Comparison of ENCODE assay signal across 15 cellular contexts in genomic region chr4:121217385-121217784, GRCh38. TPM values are rescaled to one million over a fixed set of nuclear protein-coding genes. Genes with fewer than 3 reads are reported as not detected.
A peak's percentile ranks its signal among the peaks of the same experiment; 100 is the strongest.
DNase-seq lines count a peak whose midpoint lies in the region; ATAC-seq and TF ChIP-seq lines count a peak whose summit lies in the region.
"Had no signal": no experiment of that assay in that cellular context is flagged by ENCODE, and none has a peak within 500 bp of the region (broad histone marks: within the 10 kb centered on the region; RNA-seq: fewer than 3 reads in every experiment).

No MANE protein-coding gene starts in this region.

- peaks cover 36% of the 10 kb centered on the region for H3K4me1 ChIP-seq in CD8-positive, alpha-beta memory T cell (ENCODE audit: insufficient read depth, low read length)
- no peaks in the 10 kb centered on the region for H3K4me1 ChIP-seq in smooth muscle cell (ENCODE audit: low read depth)

- ATAC-seq in GM21526 (IDR thresholded peaks at IDR 0.05; ENCODE audit: low FRiP score, unreplicated experiment) (no peak), WTC11 (no peak)

- no peak overlapping the region for H3K27ac ChIP-seq in CD8-positive, alpha-beta memory T cell (ENCODE audit: low read depth, low read length)
- H3K27ac ChIP-seq in smooth muscle cell (ENCODE audit: low read depth): peak overlapping the region; percentile 33
- H3K27ac ChIP-seq: neural progenitor cell had no signal

- no peaks in the 10 kb centered on the region for H4K20me1 ChIP-seq in smooth muscle cell (ENCODE audit: low read depth)

- TF ChIP-seq POLR2A in NB4 (IDR thresholded peaks at IDR 0.05; ENCODE audit: extremely low read depth, insufficient read length): no peak

- H3K4me2 ChIP-seq in smooth muscle cell: no peak overlapping the region
- H3K4me2 ChIP-seq: neural progenitor cell had no signal

- no peaks in the 10 kb centered on the region for H3K9me3 ChIP-seq in CD8-positive, alpha-beta memory T cell (ENCODE audit: low read length)
- no peaks in the 10 kb centered on the region for H3K9me3 ChIP-seq in smooth muscle cell (replicated peaks; ENCODE audit: low read depth)

- H3K9ac ChIP-seq in smooth muscle cell (ENCODE audit: low read depth): no peak overlapping the region
- H3K9ac ChIP-seq: neural progenitor cell had no signal

- no peaks in the 10 kb centered on the region for H3K79me2 ChIP-seq in smooth muscle cell (ENCODE audit: low read depth)

- no peak overlapping the region for H3K4me3 ChIP-seq in CD8-positive, alpha-beta memory T cell (ENCODE audit: low read length)
- H3K4me3 ChIP-seq in NB4 (ENCODE audit: low read depth, low read length) (no peak overlapping the region), fibroblast of pulmonary artery (replicated peaks; ENCODE audit: low read depth, low read length) (no peak overlapping the region), smooth muscle cell (no peak overlapping the region)
- H3K4me3 ChIP-seq: neural progenitor cell had no signal

- no peaks in the 10 kb centered on the region for H3K36me3 ChIP-seq in CD8-positive, alpha-beta memory T cell (ENCODE audit: insufficient read depth, low read length)
- no peaks in the 10 kb centered on the region for H3K36me3 ChIP-seq in smooth muscle cell (ENCODE audit: low read depth)
- H3K36me3 ChIP-seq: neural progenitor cell had no signal

- no peaks in the 10 kb centered on the region for H3K9me3 Mint-ChIP-seq in CD8-positive, alpha-beta memory T cell
- no peaks in the 10 kb centered on the region for H3K9me3 Mint-ChIP-seq in WTC11
- H3K9me3 Mint-ChIP-seq: activated CD4-positive, alpha-beta memory T cell treated with anti-CD3 and anti-CD28 coated beads for 36 hours; neural progenitor cell had no signal

- CTCF ChIA-PET in CD8-positive, alpha-beta memory T cell (lab: Charles Lee): interaction anchor here (1.6 to 2.7 kb wide), 3 partner anchors 17 to 33 kb away, joined by 3 to 12 read pairs (median 8); no protein-coding TSS in a partner anchor
- CTCF ChIA-PET in WTC11 (lab: Charles Lee): no interaction called here

- no peak for TF ChIP-seq CTCF in NB4 (IDR thresholded peaks at IDR 0.05; ENCODE audit: low read depth, low read length)
- no peak for TF ChIP-seq CTCF in fibroblast of pulmonary artery (IDR thresholded peaks at IDR 0.05; ENCODE audit: low read length, missing control alignments)
- no peak for TF ChIP-seq CTCF in smooth muscle cell (IDR thresholded peaks at IDR 0.05; ENCODE audit: borderline replicate concordance, insufficient read depth, poor library complexity, severe bottlenecking)
- TF ChIP-seq CTCF in WTC11 (IDR thresholded peaks at IDR 0.05): no peak

- peaks cover 50 to 89% (median 69%) of the 10 kb centered on the region in 3 donors for H3K4me1 Mint-ChIP-seq in CD8-positive, alpha-beta memory T cell
- H3K4me1 Mint-ChIP-seq in WTC11: peaks cover 3% of the 10 kb centered on the region; the same call in 1 of the 2 replicates

- H3K27ac Mint-ChIP-seq in CD8-positive, alpha-beta memory T cell: peak overlapping the region in 7 of 8 donors; percentile 9 to 96 (median 93)
- H3K27ac Mint-ChIP-seq in WTC11: no peak overlapping the region
- H3K27ac Mint-ChIP-seq: activated CD4-positive, alpha-beta memory T cell treated with anti-CD3 and anti-CD28 coated beads for 36 hours; neural progenitor cell had no signal

- no peaks in the 10 kb centered on the region for H3F3A ChIP-seq in smooth muscle cell (ENCODE audit: low read depth)

- POLR2A ChIA-PET in CD8-positive, alpha-beta memory T cell (lab: Charles Lee): interaction anchor here (2.6 kb wide), 1 partner anchor 17 kb away, joined by 9 read pairs; no protein-coding TSS in a partner anchor
- POLR2A ChIA-PET in WTC11 (lab: Charles Lee): no interaction called here

- H3K27me3 ChIP-seq in CD8-positive, alpha-beta memory T cell (ENCODE audit: insufficient read depth, low read length, poor library complexity, severe bottlenecking): no peaks in the 10 kb centered on the region
- H3K27me3 ChIP-seq in smooth muscle cell (ENCODE audit: low read depth): no peaks in the 10 kb centered on the region
- H3K27me3 ChIP-seq: neural progenitor cell had no signal

- H3K36me3 Mint-ChIP-seq in CD8-positive, alpha-beta memory T cell: peaks cover 5 to 17% (median 8%) of the 10 kb centered on the region in 3 donors
- H3K36me3 Mint-ChIP-seq in WTC11: no peaks in the 10 kb centered on the region
- H3K36me3 Mint-ChIP-seq: CD4-positive, CD25-positive, alpha-beta regulatory T cell; neural progenitor cell had no signal

- no peaks in the 10 kb centered on the region for H3K27me3 Mint-ChIP-seq in CD8-positive, alpha-beta memory T cell
- H3K27me3 Mint-ChIP-seq in WTC11 (ENCODE audit: low read depth): no peaks in the 10 kb centered on the region
- H3K27me3 Mint-ChIP-seq: activated CD4-positive, alpha-beta memory T cell treated with anti-CD3 and anti-CD28 coated beads for 36 hours; CD4-positive, CD25-positive, alpha-beta regulatory T cell had no signal

- H3K4me3 Mint-ChIP-seq in CD8-positive, alpha-beta memory T cell: peak overlapping the region in 3 of 7 donors; percentile 0 to 73 (median 4)
- H3K4me3 Mint-ChIP-seq in WTC11: no peak overlapping the region
- H3K4me3 Mint-ChIP-seq: activated CD4-positive, alpha-beta memory T cell treated with anti-CD3 and anti-CD28 coated beads for 36 hours; CD4-positive, CD25-positive, alpha-beta regulatory T cell; neural progenitor cell had no signal

- no peak overlapping the region for H2AFZ ChIP-seq in smooth muscle cell (ENCODE audit: low read depth)
- H2AFZ ChIP-seq: neural progenitor cell had no signal

- DNase-seq in CD8-positive, alpha-beta memory T cell: no peak
- DNase-seq in NB4 (ENCODE audit: low read depth) (peak; percentile 38), fibroblast of pulmonary artery (ENCODE audit: low read depth) (peak; percentile 50), smooth muscle cell (lab: John Stamatoyannopoulos, UW; ENCODE audit: unreplicated experiment) (no peak), ecto neural progenitor cell (ENCODE audit: low spot score) (no peak), WTC11 (ENCODE audit: low spot score) (no peak)
- DNase-seq: activated CD4-positive, alpha-beta memory T cell treated with anti-CD3 and anti-CD28 coated beads for 36 hours; CD4-positive, CD25-positive, alpha-beta regulatory T cell; central memory CD4-positive, alpha-beta T cell; DMS79 treated with DMSO at 0.1 percent for 48 hours; NCI-H1048; NCI-H748 treated with DMSO at 0.1 percent for 48 hours; stimulated activated CD4-positive, alpha-beta T cell treated with anti-CD3 and anti-CD28 coated beads, Interleukin-1b, Interleukin-23, amount 100 ng/mL, for 48 hours had no signal

- WGBS in smooth muscle cell (ENCODE audit: low lambda C conversion rate): 53% methylated on average over 2 of the region's 2 CpGs

TF ChIP-seq in WTC11, 78 proteins besides CTCF, POLR2A, EP300 and RAD21 (continues in another document):
- TF ChIP-seq, protein P1, sequence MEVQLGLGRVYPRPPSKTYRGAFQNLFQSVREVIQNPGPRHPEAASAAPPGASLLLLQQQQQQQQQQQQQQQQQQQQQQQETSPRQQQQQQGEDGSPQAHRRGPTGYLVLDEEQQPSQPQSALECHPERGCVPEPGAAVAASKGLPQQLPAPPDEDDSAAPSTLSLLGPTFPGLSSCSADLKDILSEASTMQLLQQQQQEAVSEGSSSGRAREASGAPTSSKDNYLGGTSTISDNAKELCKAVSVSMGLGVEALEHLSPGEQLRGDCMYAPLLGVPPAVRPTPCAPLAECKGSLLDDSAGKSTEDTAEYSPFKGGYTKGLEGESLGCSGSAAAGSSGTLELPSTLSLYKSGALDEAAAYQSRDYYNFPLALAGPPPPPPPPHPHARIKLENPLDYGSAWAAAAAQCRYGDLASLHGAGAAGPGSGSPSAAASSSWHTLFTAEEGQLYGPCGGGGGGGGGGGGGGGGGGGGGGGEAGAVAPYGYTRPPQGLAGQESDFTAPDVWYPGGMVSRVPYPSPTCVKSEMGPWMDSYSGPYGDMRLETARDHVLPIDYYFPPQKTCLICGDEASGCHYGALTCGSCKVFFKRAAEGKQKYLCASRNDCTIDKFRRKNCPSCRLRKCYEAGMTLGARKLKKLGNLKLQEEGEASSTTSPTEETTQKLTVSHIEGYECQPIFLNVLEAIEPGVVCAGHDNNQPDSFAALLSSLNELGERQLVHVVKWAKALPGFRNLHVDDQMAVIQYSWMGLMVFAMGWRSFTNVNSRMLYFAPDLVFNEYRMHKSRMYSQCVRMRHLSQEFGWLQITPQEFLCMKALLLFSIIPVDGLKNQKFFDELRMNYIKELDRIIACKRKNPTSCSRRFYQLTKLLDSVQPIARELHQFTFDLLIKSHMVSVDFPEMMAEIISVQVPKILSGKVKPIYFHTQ (CRISPR knock-in tag; IDR thresholded peaks at IDR 0.05): no peak
- TF ChIP-seq FOXP1 (CRISPR knock-in tag; IDR thresholded peaks at IDR 0.05; ENCODE audit: borderline replicate concordance) (no peak), IRF1 (CRISPR knock-in tag; IDR thresholded peaks at IDR 0.05) (no peak), OVOL2 (CRISPR knock-in tag; IDR thresholded peaks at IDR 0.05; ENCODE audit: borderline replicate concordance) (no peak)

RNA-seq across cellular contexts. Expression of gene TNIP3, which starts 53.3 kb away (rescaled TPM):
- total RNA-seq in CD8-positive, alpha-beta memory T cell: 10 to 100 TPM; 13.7 to 15.7 TPM
- polyA plus RNA-seq in CD8-positive, alpha-beta memory T cell: 7.0 TPM
- total RNA-seq in smooth muscle cell (3.2 TPM in 1 of 2 replicates, not detected in the other), WTC11 (2021) (not detected in 3 replicates)
- polyA plus RNA-seq in smooth muscle cell: 0.33 and 0.34 TPM in 2 replicates

Comparison
In these comparisons a context has a peak if more than half of its experiments do, and no peak if none do; other contexts are left out.
1. DNase-seq: peak in NB4 (single experiment) and fibroblast of pulmonary artery (single experiment); none in CD8-positive, alpha-beta memory T cell (0 of 5), smooth muscle cell (single experiment), ecto neural progenitor cell (single experiment) and WTC11 (single experiment).